In the genomic region with DNA sequence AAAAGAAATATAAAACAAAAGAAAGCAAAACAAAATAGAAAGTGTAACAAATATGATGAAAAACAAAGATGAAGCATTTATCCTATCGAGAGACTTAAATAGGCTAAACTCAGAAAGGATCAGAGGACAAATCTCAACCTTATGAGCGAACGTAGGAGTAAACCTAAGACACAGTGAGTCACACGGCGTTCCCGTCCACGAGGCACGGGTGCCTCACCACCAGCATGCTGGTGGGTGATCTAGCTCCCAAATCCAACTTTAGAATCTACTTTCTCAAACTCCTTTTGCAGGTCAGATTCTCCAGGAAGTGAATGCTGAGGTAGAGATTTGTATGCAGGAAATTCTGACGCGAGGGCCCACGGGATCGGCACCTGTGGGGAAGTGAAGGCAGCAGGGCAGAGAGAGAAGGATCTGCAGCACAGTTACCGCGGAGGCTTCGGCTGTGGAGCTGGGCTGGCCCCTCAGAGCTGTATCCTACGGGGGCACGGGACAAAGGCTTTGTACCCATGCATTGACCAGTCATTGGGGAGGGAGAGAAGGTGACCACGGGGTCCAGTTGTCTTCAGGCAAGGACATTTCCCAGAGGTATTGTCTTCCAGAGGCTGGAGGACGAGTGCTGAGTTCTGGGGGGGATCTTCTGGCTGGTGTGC, we compare ENCODE assay signal across 23 cellular contexts. TPM values are rescaled to one million over a fixed set of nuclear protein-coding genes. Genes with fewer than 3 reads are reported as not detected.
"Had no signal": no experiment of that assay in that cellular context is flagged by ENCODE, and none has a peak within 500 bp of the region (broad histone marks: within the 10 kb centered on the region; RNA-seq: fewer than 3 reads in every experiment).

No MANE protein-coding gene starts in this region.

- H3K9me3 Mint-ChIP-seq: activated naive CD4-positive, alpha-beta T cell treated with anti-CD3 and anti-CD28 coated beads, Interleukin-2, amount 50 U/mL, for 24 hours had no signal

- H3K4me3 ChIP-seq: body of pancreas, gastrocnemius medialis, heart left ventricle, prostate gland, thoracic aorta had no signal

- H3K4me3 Mint-ChIP-seq: activated naive CD4-positive, alpha-beta T cell treated with anti-CD3 and anti-CD28 coated beads, Interleukin-2, amount 50 U/mL, for 24 hours; activated T-cell treated with anti-CD3 and anti-CD28 coated beads, Interleukin-2, amount 50 U/mL, for 72 hours; immature natural killer cell; natural killer cell; stimulated activated effector memory CD8-positive, alpha-beta T cell treated with anti-CD3 and anti-CD28 coated beads, Interleukin-12 subunit alpha, Interleukin-12 subunit beta, amount 100 ng/mL, for 72 hours; T-helper 17 cell had no signal

- H3K9me3 ChIP-seq: body of pancreas, prostate gland had no signal

- H3K27ac Mint-ChIP-seq: activated naive CD4-positive, alpha-beta T cell treated with anti-CD3 and anti-CD28 coated beads, Interleukin-2, amount 50 U/mL, for 24 hours; activated T-cell treated with anti-CD3 and anti-CD28 coated beads, Interleukin-2, amount 50 U/mL, for 72 hours; immature natural killer cell; natural killer cell; stimulated activated effector memory CD8-positive, alpha-beta T cell treated with anti-CD3 and anti-CD28 coated beads, Interleukin-12 subunit alpha, Interleukin-12 subunit beta, amount 100 ng/mL, for 72 hours; T-helper 17 cell had no signal

- ATAC-seq: activated T-cell treated with anti-CD3 and anti-CD28 coated beads, Interleukin-2, amount 50 U/mL, for 72 hours; body of pancreas; gastrocnemius medialis; heart left ventricle; right cardiac atrium; stimulated activated effector memory CD8-positive, alpha-beta T cell treated with anti-CD3 and anti-CD28 coated beads, Interleukin-12 subunit alpha, Interleukin-12 subunit beta, amount 100 ng/mL, for 72 hours; T-helper 17 cell had no signal

- DNase-seq: activated CD4-positive, alpha-beta T cell treated with anti-CD3 and anti-CD28 coated beads, Interleukin-2, amount 50 U/mL, for 4 hours; activated CD4-positive, CD25-positive, alpha-beta regulatory T cell treated with anti-CD3 and anti-CD28 coated beads, Interleukin-2, amount 50 U/mL, for 72 hours; activated effector memory CD4-positive, alpha-beta T cell treated with anti-CD3 and anti-CD28 coated beads, Interleukin-2, amount 50 U/mL, for 16 hours; activated T-cell treated with anti-CD3 and anti-CD28 coated beads, Interleukin-2, amount 50 U/mL, for 72 hours; amygdala; body of pancreas; erythroblast; gastrocnemius medialis; immature natural killer cell; kidney glomerular epithelial cell; mesendoderm; natural killer cell; right cardiac atrium; small intestine; stimulated activated CD4-positive, alpha-beta T cell treated with anti-CD3 and anti-CD28 coated beads, Interleukin-4, amount 100 ng/mL, for 24 hours; T-helper 17 cell had no signal

- H3K27me3 ChIP-seq: body of pancreas, heart left ventricle had no signal

- H3K27ac ChIP-seq: body of pancreas, gastrocnemius medialis, heart left ventricle, prostate gland, thoracic aorta, VCaP had no signal

- H3K27me3 Mint-ChIP-seq: activated naive CD4-positive, alpha-beta T cell treated with anti-CD3 and anti-CD28 coated beads, Interleukin-2, amount 50 U/mL, for 24 hours; T-helper 17 cell had no signal

- H3K4me1 ChIP-seq: body of pancreas, gastrocnemius medialis, heart left ventricle, prostate gland had no signal

- H3K4me1 Mint-ChIP-seq: stimulated activated effector memory CD8-positive, alpha-beta T cell treated with anti-CD3 and anti-CD28 coated beads, Interleukin-12 subunit alpha, Interleukin-12 subunit beta, amount 100 ng/mL, for 72 hours; T-helper 17 cell had no signal

- H3K36me3 ChIP-seq: gastrocnemius medialis, heart left ventricle, prostate gland, thoracic aorta had no signal

- H3K36me3 Mint-ChIP-seq: natural killer cell; stimulated activated effector memory CD8-positive, alpha-beta T cell treated with anti-CD3 and anti-CD28 coated beads, Interleukin-12 subunit alpha, Interleukin-12 subunit beta, amount 100 ng/mL, for 72 hours had no signal

RNA-seq across cellular contexts. Expression of gene C2CD4C, which starts 56.8 kb away (rescaled TPM):
- total RNA-seq: activated CD8-positive, alpha-beta memory T cell treated with anti-CD3 and anti-CD28 coated beads for 36 hours; natural killer cell; T-helper 17 cell had no signal
- polyA plus RNA-seq: immature natural killer cell had no signal
